In the genomic region with DNA sequence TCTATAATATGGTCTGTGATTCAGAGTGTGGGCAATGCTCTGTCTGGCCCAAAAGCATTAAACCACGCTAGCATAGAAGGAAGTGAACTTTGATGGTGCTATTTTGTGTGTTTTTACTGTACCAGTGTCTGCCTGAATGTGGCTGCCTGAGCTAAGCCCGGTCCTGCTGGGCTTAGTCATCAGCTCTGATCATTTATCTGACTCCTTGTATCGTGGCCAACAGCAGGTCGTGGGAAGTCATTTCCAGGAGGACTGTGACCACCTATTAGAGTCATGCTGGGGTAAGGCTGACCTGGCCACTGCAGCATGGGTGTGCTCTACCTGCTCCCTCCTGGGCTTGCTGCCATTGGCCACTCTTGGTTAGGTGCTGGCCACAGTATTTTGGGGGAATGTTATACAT, we compare ENCODE assay signal across 13 cellular contexts.
DNase-seq lines count a peak whose midpoint lies in the region; ATAC-seq and TF ChIP-seq lines count a peak whose summit lies in the region.
"Had no signal": no experiment of that assay in that cellular context is flagged by ENCODE, and none has a peak within 500 bp of the region (broad histone marks: within the 10 kb centered on the region; RNA-seq: fewer than 3 reads in every experiment).

No MANE protein-coding gene starts in this region.

- no peaks in the 10 kb centered on the region for H3K27me3 ChIP-seq in uterus

- no peaks in the 10 kb centered on the region for H3K36me3 ChIP-seq in uterus

- H3K27me3 Mint-ChIP-seq in naive thymus-derived CD8-positive, alpha-beta T cell: peaks cover 0 to 7% (median 0%) of the 10 kb centered on the region in 5 donors
- H3K27me3 Mint-ChIP-seq: activated naive CD8-positive, alpha-beta T cell treated with anti-CD3 and anti-CD28 coated beads, Interleukin-2, amount 10 ng/mL, durations not matched to agents 7 days and 5 days had no signal

- POLR2A ChIA-PET in naive thymus-derived CD8-positive, alpha-beta T cell (lab: Charles Lee): no interaction called here

- no peaks in the 10 kb centered on the region for H3K9me3 ChIP-seq in uterus

- H3K9me3 Mint-ChIP-seq in naive thymus-derived CD8-positive, alpha-beta T cell: peaks cover 0 to 22% (median 0%) of the 10 kb centered on the region in 9 donors
- H3K9me3 Mint-ChIP-seq: activated naive CD8-positive, alpha-beta T cell treated with anti-CD3 and anti-CD28 coated beads, Interleukin-2, amount 10 ng/mL, durations not matched to agents 7 days and 5 days had no signal

- no peak for ATAC-seq in naive thymus-derived CD8-positive, alpha-beta T cell
- ATAC-seq in GM19035 (IDR thresholded peaks at IDR 0.05; ENCODE audit: unreplicated experiment): no peak
- ATAC-seq: activated CD8-positive, alpha-beta T cell treated with anti-CD3 and anti-CD28 coated beads, Interleukin-2, amount 10 ng/mL, durations not matched to agents 7 days and 5 days had no signal

- intact Hi-C loops in uterus (cut with DNase I; ENCODE audit: low total_unique reads): no loop called here

- DNase-seq in GM03348 (ENCODE audit: low spot score): peak; percentile 46
- DNase-seq in RPMI7951 (ENCODE audit: low read depth): peak; percentile 83
- peak; percentile 16 for DNase-seq in epithelial cell of proximal tubule (ENCODE audit: low read depth)
- peak; percentile 77 for DNase-seq in retinal pigment epithelial cell (ENCODE audit: low read depth)
- DNase-seq in naive thymus-derived CD8-positive, alpha-beta T cell: no peak
- no peak for DNase-seq in activated CD4-positive, CD25-positive, alpha-beta regulatory T cell (lab: John Stamatoyannopoulos, UW)
- DNase-seq in uterus: no peak
- DNase-seq: activated CD8-positive, alpha-beta T cell treated with anti-CD3 and anti-CD28 coated beads, Interleukin-2, amount 10 ng/mL, durations not matched to agents 7 days and 5 days; activated naive CD8-positive, alpha-beta T cell treated with anti-CD3 and anti-CD28 coated beads, Interleukin-2, amount 10 ng/mL, durations not matched to agents 7 days and 5 days; DMS153; NCI-H526 had no signal

- H3K27ac Mint-ChIP-seq in naive thymus-derived CD8-positive, alpha-beta T cell: no peak overlapping the region
- H3K27ac Mint-ChIP-seq: activated CD8-positive, alpha-beta T cell treated with anti-CD3 and anti-CD28 coated beads, Interleukin-2, amount 10 ng/mL, durations not matched to agents 7 days and 5 days; activated naive CD8-positive, alpha-beta T cell treated with anti-CD3 and anti-CD28 coated beads, Interleukin-2, amount 10 ng/mL, durations not matched to agents 7 days and 5 days had no signal

- H3K4me3 Mint-ChIP-seq in naive thymus-derived CD8-positive, alpha-beta T cell: no peak overlapping the region
- H3K4me3 Mint-ChIP-seq: activated CD8-positive, alpha-beta T cell treated with anti-CD3 and anti-CD28 coated beads, Interleukin-2, amount 10 ng/mL, durations not matched to agents 7 days and 5 days; activated naive CD8-positive, alpha-beta T cell treated with anti-CD3 and anti-CD28 coated beads, Interleukin-2, amount 10 ng/mL, durations not matched to agents 7 days and 5 days had no signal

- H3K4me3 ChIP-seq in epithelial cell of proximal tubule (ENCODE audit: low read depth, low read length): no peak overlapping the region
- no peak overlapping the region for H3K4me3 ChIP-seq in retinal pigment epithelial cell (ENCODE audit: low read length)
- no peak overlapping the region for H3K4me3 ChIP-seq in uterus

- H3K27ac ChIP-seq in uterus: no peak overlapping the region
- H3K27ac ChIP-seq: parathyroid adenoma had no signal

- no peaks in the 10 kb centered on the region for H3K4me1 Mint-ChIP-seq in naive thymus-derived CD8-positive, alpha-beta T cell
- H3K4me1 Mint-ChIP-seq: activated naive CD8-positive, alpha-beta T cell treated with anti-CD3 and anti-CD28 coated beads, Interleukin-2, amount 10 ng/mL, durations not matched to agents 7 days and 5 days had no signal

- no peak for TF ChIP-seq POLR2A in uterus (IDR thresholded peaks at IDR 0.05)

- no peaks in the 10 kb centered on the region for H3K4me1 ChIP-seq in uterus
- H3K4me1 ChIP-seq: parathyroid adenoma had no signal

- TF ChIP-seq CTCF in epithelial cell of proximal tubule (conservative IDR thresholded peaks at IDR 0.05; ENCODE audit: low read depth, low read length) (no peak), retinal pigment epithelial cell (conservative IDR thresholded peaks at IDR 0.05; ENCODE audit: low read depth, low read length) (no peak), uterus (IDR thresholded peaks at IDR 0.05) (no peak)

- H3K36me3 Mint-ChIP-seq in naive thymus-derived CD8-positive, alpha-beta T cell: peaks cover 0 to 5% (median 0%) of the 10 kb centered on the region in 3 donors
- H3K36me3 Mint-ChIP-seq: activated naive CD8-positive, alpha-beta T cell treated with anti-CD3 and anti-CD28 coated beads, Interleukin-2, amount 10 ng/mL, durations not matched to agents 7 days and 5 days had no signal

Comparison
In these comparisons a context has a peak if more than half of its experiments do, and no peak if none do; other contexts are left out.
1. DNase-seq: peak in GM03348 (single experiment), RPMI7951 (single experiment), epithelial cell of proximal tubule (single experiment) and retinal pigment epithelial cell (single experiment); none in naive thymus-derived CD8-positive, alpha-beta T cell (0 of 10), activated CD4-positive, CD25-positive, alpha-beta regulatory T cell (0 of 4) and uterus (0 of 2).